8 cellular contexts compared by ENCODE assay signal in the genomic region with DNA sequence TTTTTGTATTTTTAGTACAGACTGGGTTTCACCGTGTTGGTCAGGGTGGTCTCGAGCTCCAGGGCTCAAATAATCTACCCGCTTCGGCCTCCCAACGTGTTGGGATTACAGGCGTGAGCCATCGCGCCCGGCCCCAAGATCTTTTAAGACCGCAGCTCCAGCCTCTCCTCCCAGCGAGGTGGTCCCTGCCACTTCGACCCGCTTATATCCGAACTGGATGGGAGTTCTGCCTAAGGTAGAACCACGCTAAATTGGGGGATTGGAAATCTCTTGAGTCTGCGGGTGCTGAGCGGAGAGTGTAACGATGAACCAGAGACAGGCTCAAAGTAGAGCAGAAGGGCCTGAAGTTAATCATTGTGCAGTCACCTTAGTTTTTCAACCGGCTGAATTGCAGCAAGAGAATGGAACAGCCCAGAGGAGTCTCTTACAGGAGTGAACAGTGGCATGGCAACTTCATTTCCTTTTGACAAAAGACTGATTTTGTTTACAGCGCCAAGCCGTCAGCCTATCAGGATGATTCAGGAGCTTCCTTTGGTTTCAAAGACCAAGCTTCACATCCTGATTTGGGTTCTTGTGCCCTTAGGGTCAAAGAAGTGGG. TPM values are rescaled to one million over a fixed set of nuclear protein-coding genes. Genes with fewer than 3 reads are reported as not detected.
DNase-seq lines count a peak whose midpoint lies in the region; ATAC-seq, FAIRE-seq and TF ChIP-seq lines count a peak whose summit lies in the region.

No MANE protein-coding gene starts in this region.

- H3K36me3 ChIP-seq in HUES6 (ENCODE audit: control insufficient read depth, insufficient read depth, low read length): peaks cover 20% of the 10 kb centered on the region

- TF ChIP-seq CTCF in AG04449 (IDR thresholded peaks at IDR 0.05; ENCODE audit: insufficient read depth, low read length, missing control alignments): no peak
- no peak for TF ChIP-seq CTCF in VCaP (conservative IDR thresholded peaks at IDR 0.05)
- TF ChIP-seq CTCF in fibroblast of pulmonary artery (IDR thresholded peaks at IDR 0.05; ENCODE audit: low read length, missing control alignments): no peak
- TF ChIP-seq CTCF in omental fat pad (IDR thresholded peaks at IDR 0.05): no peak

- H3K9me3 ChIP-seq in HUES6 (ENCODE audit: control insufficient read depth, insufficient read depth, low read depth, low read length): no peaks in the 10 kb centered on the region

- FAIRE-seq in GM12892 (lab: Jason Lieb, UNC): no peak

- no peak overlapping the region for H3K27ac ChIP-seq in HUES6 (ENCODE audit: low read depth, low read length)
- peak overlapping the region; percentile 45; the same call in 1 of the 2 replicates for H3K27ac ChIP-seq in VCaP

- POLR2A ChIA-PET in AG04449 (lab: Yijun Ruan, JAX): no interaction called here

- CTCF ChIA-PET in AG04449 (lab: Yijun Ruan, JAX): interaction anchor here (0.8 to 3.6 kb wide), 15 partner anchors 8 to 300 kb away, joined by 3 to 16 read pairs (median 5); partner anchors contain the start of genes KLHL12, RABIF and TMEM183A

- no peak for TF ChIP-seq POLR2A in GM12892 (IDR thresholded peaks at IDR 0.05; ENCODE audit: low read depth, low read length)

- ATAC-seq in omental fat pad (ENCODE audit: low FRiP score): peak; percentile 15

- H3K9ac ChIP-seq in HUES6 (ENCODE audit: low read length): peak overlapping the region; percentile 65

- 0 out of 2 replicates have a peak, but pooled peaks cover 3% of the 10 kb centered on the region for H3K27me3 ChIP-seq in HUES6 (ENCODE audit: control insufficient read depth, insufficient read depth, low read length)

- H3K4me3 ChIP-seq in AG04449 (ENCODE audit: low read depth, low read length) (peak overlapping the region; percentile 87), HUES6 (ENCODE audit: low read depth, low read length) (peak overlapping the region; percentile 62), fibroblast of pulmonary artery (replicated peaks; ENCODE audit: low read depth, low read length) (peak overlapping the region; percentile 94)

- DNase-seq in AG04449 (ENCODE audit: low read depth, low spot score) (no peak), GM12892 (ENCODE audit: insufficient read length) (peak; percentile 23), fibroblast of pulmonary artery (ENCODE audit: low read depth) (no peak), omental fat pad (ENCODE audit: low spot score) (no peak), NCI-H1930 (lab: John Stamatoyannopoulos, UW) (no peak), cerebellar nuclear complex (lab: John Stamatoyannopoulos, UW) (no peak)

- peaks cover 6% of the 10 kb centered on the region for H3K4me1 ChIP-seq in HUES6 (ENCODE audit: control insufficient read depth, insufficient read depth, low read length)

RNA-seq across cellular contexts. Expression of gene CYB5R1, which starts 0.7 kb away (rescaled TPM):
- 13.1 TPM for polyA plus RNA-seq in GM12892 (2012; ENCODE audit: missing spikeins)
- total RNA-seq in omental fat pad: 10 to 100 TPM; 34.3 to 57.4 (median 41.6) TPM

RNA-seq across cellular contexts. Expression of gene ADIPOR1, which starts 9.7 kb away (rescaled TPM):
- polyA plus RNA-seq in GM12892 (2012; ENCODE audit: missing spikeins): 50.9 TPM
- total RNA-seq in omental fat pad: 100 to 1,000 TPM in 1 of 4 donors, 10 to 100 TPM in 3; 79.0 to 117 (median 94.2) TPM

RNA-seq across cellular contexts. Expression of gene TMEM183A, which starts 39.4 kb away (rescaled TPM):
- 38.9 TPM for polyA plus RNA-seq in GM12892 (2012; ENCODE audit: missing spikeins)
- total RNA-seq in omental fat pad: 10 to 100 TPM; 69.2 to 75.8 (median 72.8) TPM

RNA-seq across cellular contexts. Expression of gene KLHL12, which starts 40.7 kb away (rescaled TPM):
- polyA plus RNA-seq in GM12892 (2012; ENCODE audit: missing spikeins): 30.6 TPM
- total RNA-seq in omental fat pad: 10 to 100 TPM; 12.4 to 25.2 (median 20.8) TPM

RNA-seq across cellular contexts. Expression of gene PPFIA4, which starts 58.5 kb away (rescaled TPM):
- 19.8 TPM for polyA plus RNA-seq in GM12892 (2012; ENCODE audit: missing spikeins)
- total RNA-seq in omental fat pad: 1 to 10 TPM in 2 of 4 donors, under 1 TPM in 1, not detected in 1; 0.72 to 1.4 (median 1.2) TPM
